ENCODE assay signal across 8 cellular contexts in genomic region chr11:3840289-3840869, GRCh38. TPM values are rescaled to one million over a fixed set of nuclear protein-coding genes. Genes with fewer than 3 reads are reported as not detected.
A peak's percentile ranks its signal among the peaks of the same experiment; 100 is the strongest.
DNase-seq lines count a peak whose midpoint lies in the region; ATAC-seq and TF ChIP-seq lines count a peak whose summit lies in the region.

No MANE protein-coding gene starts in this region.

- WGBS in thymus = under 1% methylated on average over 43 of the region's 43 CpGs

- H3K27ac Mint-ChIP-seq in central memory CD8-positive, alpha-beta T cell (ENCODE audit: low read depth) = peak overlapping the region; percentile 89

- peak overlapping the region; percentile 88 for H3K4me3 Mint-ChIP-seq in central memory CD8-positive, alpha-beta T cell

- intact Hi-C loops in lower lobe of right lung (cut with DNase I) = no loop called here

- peaks cover 29% of the 10 kb centered on the region for H3K36me3 Mint-ChIP-seq in central memory CD8-positive, alpha-beta T cell (ENCODE audit: insufficient read depth)

- peaks cover 36% of the 10 kb centered on the region for H3K4me1 Mint-ChIP-seq in central memory CD8-positive, alpha-beta T cell

- ATAC-seq in SK-N-SH treated with all-trans-retinoic acid at 6 μM for 48 hours = peak; percentile 57
- ATAC-seq in central memory CD8-positive, alpha-beta T cell (replicated peaks; ENCODE audit: extremely low read depth, poor library complexity, severe bottlenecking) = no peak
- peak; percentile 53 to 61 for ATAC-seq in lower lobe of right lung

- H3K27me3 ChIP-seq in lower lobe of right lung (ENCODE audit: low read depth) (no peaks in the 10 kb centered on the region), thymus (ENCODE audit: control insufficient read depth, insufficient read depth) (no peaks in the 10 kb centered on the region)

- no peaks in the 10 kb centered on the region for H3K9me3 Mint-ChIP-seq in central memory CD8-positive, alpha-beta T cell

- no peaks in the 10 kb centered on the region for H3K27me3 Mint-ChIP-seq in central memory CD8-positive, alpha-beta T cell

- peak overlapping the region; percentile 98 for H3K27ac ChIP-seq in lower lobe of right lung
- peak overlapping the region; percentile 99 for H3K27ac ChIP-seq in thymus (ENCODE audit: low read depth)

- H3K36me3 ChIP-seq in lower lobe of right lung (no peaks in the 10 kb centered on the region), thymus (ENCODE audit: control insufficient read depth, insufficient read depth) (peaks cover 5% of the 10 kb centered on the region)

- no peaks in the 10 kb centered on the region for H3K9me3 ChIP-seq in lower lobe of right lung
- no peaks in the 10 kb centered on the region for H3K9me3 ChIP-seq in thymus (ENCODE audit: control insufficient read depth)

- peaks cover 52% of the 10 kb centered on the region for H3K4me1 ChIP-seq in lower lobe of right lung
- H3K4me1 ChIP-seq in thymus (ENCODE audit: control insufficient read depth, insufficient read depth, low read length) = peaks cover 38% of the 10 kb centered on the region

- peak overlapping the region; percentile 83 for H3K4me3 ChIP-seq in lower lobe of right lung
- H3K4me3 ChIP-seq in thymus (ENCODE audit: low read length) = peak overlapping the region; percentile 97

- no peak for TF ChIP-seq CTCF in lower lobe of right lung (IDR thresholded peaks at IDR 0.05)

- DNase-seq in activated effector memory CD4-positive, alpha-beta T cell treated with anti-CD3 and anti-CD28 coated beads, Interleukin-2, amount 50 U/mL, for 16 hours = peak; percentile 81
- no peak for DNase-seq in activated effector memory CD4-positive, alpha-beta T cell treated with Interleukin-2 at 50 U/mL for 16 hours
- peak in 1 of 2 donors; percentile 22 for DNase-seq in central memory CD8-positive, alpha-beta T cell (ENCODE audit: low spot score in 2 of 2)
- DNase-seq in lower lobe of right lung (peak; percentile 55), GM19240 (ENCODE audit: insufficient read length, low spot score) (no peak), NCI-H1048 (lab: John Stamatoyannopoulos, UW) (no peak)

TF ChIP-seq in SK-N-SH treated with all-trans-retinoic acid at 6 μM for 48 hours, 23 proteins besides CTCF, POLR2A, EP300 and RAD21:
- TF ChIP-seq TSHZ2 (CRISPR knock-in tag; IDR thresholded peaks at IDR 0.05) (no peak), OSR1 (CRISPR knock-in tag; IDR thresholded peaks at IDR 0.05) (no peak), ZC3H10 (CRISPR knock-in tag; IDR thresholded peaks at IDR 0.05) (no peak)

RNA-seq across cellular contexts. Expression of gene RHOG, which starts 0.4 kb away (rescaled TPM):
- total RNA-seq in lower lobe of right lung = 86.5 TPM
- polyA plus RNA-seq in thymus = 77.3 TPM

RNA-seq across cellular contexts. Expression of gene STIM1, which starts 15.1 kb away (rescaled TPM):
- 59.5 TPM for total RNA-seq in lower lobe of right lung
- 33.0 TPM for polyA plus RNA-seq in thymus

RNA-seq across cellular contexts. Expression of gene PGAP2, which starts 32.0 kb away (rescaled TPM):
- 23.8 TPM for total RNA-seq in lower lobe of right lung
- polyA plus RNA-seq in thymus = 24.0 TPM

RNA-seq across cellular contexts. Expression of gene NUP98, which starts 43.0 kb away (rescaled TPM):
- total RNA-seq in lower lobe of right lung = 62.3 TPM
- polyA plus RNA-seq in thymus = 23.0 TPM

Comparison
In these comparisons a context has a peak if more than half of its experiments do, and no peak if none do; other contexts are left out.
1. DNase-seq: peak in activated effector memory CD4-positive, alpha-beta T cell treated with anti-CD3 and anti-CD28 coated beads, Interleukin-2, amount 50 U/mL, for 16 hours (single experiment) and lower lobe of right lung (single experiment); none in activated effector memory CD4-positive, alpha-beta T cell treated with Interleukin-2 at 50 U/mL for 16 hours (single experiment), GM19240 (single experiment) and NCI-H1048 (single experiment).